Comparison of ENCODE assay signal across 1 cellular context in the genomic region with DNA sequence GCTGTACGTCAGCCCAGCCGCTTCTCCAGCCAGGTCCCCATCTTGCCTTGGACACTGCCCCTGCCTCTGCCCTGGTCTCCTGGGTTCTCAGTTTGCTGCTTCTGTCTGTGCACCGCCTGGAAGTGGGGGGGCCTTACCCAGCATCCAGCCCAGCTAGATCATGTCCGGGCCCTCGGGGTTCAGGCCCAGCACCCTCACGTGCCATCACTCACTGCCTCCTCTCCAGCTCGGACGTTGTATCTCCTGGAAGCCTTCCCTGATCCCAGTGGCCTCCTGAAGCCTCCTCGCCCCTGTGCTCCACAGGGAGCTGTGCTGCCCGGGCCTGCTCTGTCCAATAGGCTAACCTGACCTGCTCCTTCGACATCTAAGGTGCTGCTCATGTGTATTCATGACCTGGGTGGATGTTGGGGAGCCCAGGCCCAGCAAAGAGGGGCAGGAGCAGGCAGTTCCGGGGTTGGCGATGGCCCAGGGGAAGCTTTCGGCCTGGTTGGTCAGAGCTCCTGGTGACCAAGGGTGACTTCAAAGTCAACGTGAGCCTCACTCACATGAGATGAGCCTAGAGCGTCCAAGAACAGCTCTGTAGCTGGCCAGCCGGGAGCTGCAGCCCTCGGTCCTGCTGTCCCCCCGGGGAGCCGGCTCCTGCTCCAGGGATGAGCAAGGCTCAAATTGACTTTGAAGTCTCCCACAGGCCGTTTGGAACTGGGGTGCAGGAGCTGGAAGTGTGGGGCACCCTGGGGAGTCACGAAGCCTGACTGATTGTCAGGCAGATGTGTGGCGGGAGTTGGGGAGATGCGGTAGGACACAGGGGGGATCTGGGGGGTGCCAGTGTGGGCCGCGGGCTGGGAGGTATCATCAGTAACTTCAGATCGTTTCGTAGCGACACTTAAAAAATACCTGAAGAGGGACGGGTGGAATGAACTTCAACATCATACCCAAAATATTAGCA.
TF ChIP-seq lines count a peak whose summit lies in the region.

No MANE protein-coding gene starts in this region.

TF ChIP-seq in K562, 482 proteins besides CTCF, POLR2A, EP300 and RAD21:
- no peak for TF ChIP-seq ZNF436 (CRISPR knock-in tag; IDR thresholded peaks at IDR 0.05)
- TF ChIP-seq, protein P1, sequence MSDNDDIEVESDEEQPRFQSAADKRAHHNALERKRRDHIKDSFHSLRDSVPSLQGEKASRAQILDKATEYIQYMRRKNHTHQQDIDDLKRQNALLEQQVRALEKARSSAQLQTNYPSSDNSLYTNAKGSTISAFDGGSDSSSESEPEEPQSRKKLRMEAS (CRISPR knock-in tag; IDR thresholded peaks at IDR 0.05), result 0 out of 2 replicates have a peak, but pooled peaks have one; percentile 14
- TF ChIP-seq, protein P2, sequence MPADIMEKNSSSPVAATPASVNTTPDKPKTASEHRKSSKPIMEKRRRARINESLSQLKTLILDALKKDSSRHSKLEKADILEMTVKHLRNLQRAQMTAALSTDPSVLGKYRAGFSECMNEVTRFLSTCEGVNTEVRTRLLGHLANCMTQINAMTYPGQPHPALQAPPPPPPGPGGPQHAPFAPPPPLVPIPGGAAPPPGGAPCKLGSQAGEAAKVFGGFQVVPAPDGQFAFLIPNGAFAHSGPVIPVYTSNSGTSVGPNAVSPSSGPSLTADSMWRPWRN (IDR thresholded peaks at IDR 0.05; ENCODE audit: low read depth), result no peak
- TF ChIP-seq TEAD1 (CRISPR knock-in tag; IDR thresholded peaks at IDR 0.05), result no peak
